Comparison of ENCODE assay signal across 14 cellular contexts in the genomic region with DNA sequence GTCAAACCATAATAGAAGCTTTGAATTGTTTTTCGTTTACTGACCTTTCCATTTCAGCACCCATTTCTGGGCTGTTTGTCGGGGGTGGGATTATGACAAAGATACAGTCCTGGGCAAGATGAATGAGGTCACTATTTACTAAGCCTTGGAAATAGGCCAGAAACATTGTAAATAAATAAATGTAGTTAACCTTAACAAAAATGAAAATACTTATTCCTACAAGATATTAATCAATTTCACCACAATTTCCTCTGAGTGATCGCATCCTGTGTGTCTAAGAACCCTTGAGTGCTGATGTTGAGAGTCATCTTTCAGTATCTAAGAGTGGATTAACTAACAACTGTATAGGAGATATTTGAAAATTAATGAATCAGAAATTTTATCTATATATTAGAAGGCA. TPM values are rescaled to one million over a fixed set of nuclear protein-coding genes. Genes with fewer than 3 reads are reported as not detected.
A peak's percentile ranks its signal among the peaks of the same experiment; 100 is the strongest.
DNase-seq lines count a peak whose midpoint lies in the region; ATAC-seq lines count a peak whose summit lies in the region.
"Had no signal": no experiment of that assay in that cellular context is flagged by ENCODE, and none has a peak within 500 bp of the region (broad histone marks: within the 10 kb centered on the region; RNA-seq: fewer than 3 reads in every experiment).

No MANE protein-coding gene starts in this region.

- peak overlapping the region; percentile 53 for H3K4me3 Mint-ChIP-seq in activated T-helper 2 cell treated with anti-CD3 and anti-CD28 coated beads, Interferon-gamma antibody, Interleukin-2, Interleukin-4, amounts not matched to agents 10 μg/mL and 5 μg/mL and 100 μg/mL, durations not matched to agents 14 hours and 24 hours and 36 hours (ENCODE audit: low read depth)
- peak overlapping the region in 9 of 10 donors; percentile 0 to 77 (median 49) for H3K4me3 Mint-ChIP-seq in naive thymus-derived CD4-positive, alpha-beta T cell
- H3K4me3 Mint-ChIP-seq: type B pancreatic cell had no signal

- H3K27me3 ChIP-seq in naive thymus-derived CD4-positive, alpha-beta T cell (ENCODE audit: control insufficient read depth in 2 of 2, insufficient read depth in 2 of 2, low read length in 2 of 2), result no peaks in the 10 kb centered on the region

- H3K27me3 Mint-ChIP-seq in activated T-helper 2 cell treated with anti-CD3 and anti-CD28 coated beads, Interferon-gamma antibody, Interleukin-2, Interleukin-4, amounts not matched to agents 10 μg/mL and 5 μg/mL and 100 μg/mL, durations not matched to agents 14 hours and 24 hours and 36 hours (ENCODE audit: low read depth), result no peaks in the 10 kb centered on the region
- no peaks in the 10 kb centered on the region for H3K27me3 Mint-ChIP-seq in naive thymus-derived CD4-positive, alpha-beta T cell
- H3K27me3 Mint-ChIP-seq: type B pancreatic cell had no signal

- DNase-seq in activated CD4-positive, CD25-positive, alpha-beta regulatory T cell treated with anti-CD3 and anti-CD28 coated beads, Interleukin-2, amount 50 U/mL, for 72 hours, result no peak
- peak; percentile 57 for DNase-seq in HCEC 1CT
- no peak for DNase-seq in activated T-helper 2 cell treated with anti-CD3 and anti-CD28 coated beads, Interferon-gamma antibody, Interleukin-2, Interleukin-4, amounts not matched to agents 10 μg/mL and 5 μg/mL and 100 μg/mL, durations not matched to agents 14 hours and 24 hours and 36 hours (ENCODE audit: low spot score)
- DNase-seq in naive thymus-derived CD4-positive, alpha-beta T cell, result no peak
- no peak for DNase-seq in NCI-H82 treated with DMSO at 0.1 percent for 48 hours (lab: John Stamatoyannopoulos, UW; ENCODE audit: unreplicated experiment)
- no peak for DNase-seq in NCI-H748 treated with DMSO at 0.1 percent for 48 hours (lab: John Stamatoyannopoulos, UW)
- DNase-seq: aorta, foreskin fibroblast, H7, midbrain, MV-4-11 had no signal

- peaks cover 86% of the 10 kb centered on the region for H3K36me3 Mint-ChIP-seq in activated T-helper 2 cell treated with anti-CD3 and anti-CD28 coated beads, Interferon-gamma antibody, Interleukin-2, Interleukin-4, amounts not matched to agents 10 μg/mL and 5 μg/mL and 100 μg/mL, durations not matched to agents 14 hours and 24 hours and 36 hours (ENCODE audit: low read depth)
- H3K36me3 Mint-ChIP-seq in naive thymus-derived CD4-positive, alpha-beta T cell, result peaks cover 5 to 60% (median 44%) of the 10 kb centered on the region in 5 donors
- H3K36me3 Mint-ChIP-seq: type B pancreatic cell had no signal

- intact Hi-C loops in activated T-helper 2 cell treated with anti-CD3 and anti-CD28 coated beads, Interferon-gamma antibody, Interleukin-2, Interleukin-4, amounts not matched to agents 10 μg/mL and 5 μg/mL and 100 μg/mL, durations not matched to agents 14 hours and 24 hours and 36 hours (cut with micrococcal nuclease), result loop anchor here (10.0 kb wide), 1 partner anchor 324 kb away; no protein-coding TSS in a partner anchor
- intact Hi-C loops in naive thymus-derived CD4-positive, alpha-beta T cell (cut with micrococcal nuclease), result no loop called here

- peaks cover 40 to 65% of the 10 kb centered on the region in 2 donors for H3K4me1 ChIP-seq in naive thymus-derived CD4-positive, alpha-beta T cell (ENCODE audit: control insufficient read depth in 2 of 2, insufficient read depth in 2 of 2, low read length in 2 of 2)

- H3K9me3 ChIP-seq in naive thymus-derived CD4-positive, alpha-beta T cell (ENCODE audit: control insufficient read depth in 2 of 3, low read length in 3 of 3), result no peaks in the 10 kb centered on the region

- CTCF ChIA-PET in naive thymus-derived CD4-positive, alpha-beta T cell (lab: Charles Lee), result interaction anchor here (0.6 to 1.4 kb wide), 2 partner anchors 11 to 32 kb away, joined by 3 read pairs; no protein-coding TSS in a partner anchor

- no peak overlapping the region for H3K4me3 ChIP-seq in naive thymus-derived CD4-positive, alpha-beta T cell (ENCODE audit: low read length)

- POLR2A ChIA-PET in naive thymus-derived CD4-positive, alpha-beta T cell (lab: Charles Lee), result interaction anchor here (0.8 kb wide), 1 partner anchor 9 kb away, joined by 3 read pairs; no protein-coding TSS in a partner anchor

- peak overlapping the region; percentile 5 for H3K27ac ChIP-seq in naive thymus-derived CD4-positive, alpha-beta T cell (ENCODE audit: low read depth, low read length)

- H3K36me3 ChIP-seq in naive thymus-derived CD4-positive, alpha-beta T cell (ENCODE audit: control insufficient read depth in 2 of 3, insufficient read depth in 3 of 3, low read length in 3 of 3), result peaks cover 0 to 14% (median 14%) of the 10 kb centered on the region in 3 experiments

- peak; percentile 32 to 57 for ATAC-seq in activated CD4-positive, CD25-positive, alpha-beta regulatory T cell treated with anti-CD3 and anti-CD28 coated beads, Interleukin-2, amount 50 U/mL, for 24 hours
- peak; percentile 47 for ATAC-seq in naive thymus-derived CD4-positive, alpha-beta T cell
- ATAC-seq in HG03460 (IDR thresholded peaks at IDR 0.05; ENCODE audit: unreplicated experiment), result no peak

- peaks cover 70% of the 10 kb centered on the region for H3K4me1 Mint-ChIP-seq in activated T-helper 2 cell treated with anti-CD3 and anti-CD28 coated beads, Interferon-gamma antibody, Interleukin-2, Interleukin-4, amounts not matched to agents 10 μg/mL and 5 μg/mL and 100 μg/mL, durations not matched to agents 14 hours and 24 hours and 36 hours (ENCODE audit: low read depth)
- H3K4me1 Mint-ChIP-seq in naive thymus-derived CD4-positive, alpha-beta T cell, result peaks cover 33 to 88% (median 75%) of the 10 kb centered on the region in 7 donors

- peaks cover 3% of the 10 kb centered on the region for H3K9me3 Mint-ChIP-seq in activated T-helper 2 cell treated with anti-CD3 and anti-CD28 coated beads, Interferon-gamma antibody, Interleukin-2, Interleukin-4, amounts not matched to agents 10 μg/mL and 5 μg/mL and 100 μg/mL, durations not matched to agents 14 hours and 24 hours and 36 hours
- H3K9me3 Mint-ChIP-seq in naive thymus-derived CD4-positive, alpha-beta T cell, result peaks cover 0 to 8% (median 0%) of the 10 kb centered on the region in 11 donors
- H3K9me3 Mint-ChIP-seq: type B pancreatic cell had no signal

- peak overlapping the region; percentile 88 for H3K27ac Mint-ChIP-seq in activated T-helper 2 cell treated with anti-CD3 and anti-CD28 coated beads, Interferon-gamma antibody, Interleukin-2, Interleukin-4, amounts not matched to agents 10 μg/mL and 5 μg/mL and 100 μg/mL, durations not matched to agents 14 hours and 24 hours and 36 hours
- H3K27ac Mint-ChIP-seq in naive thymus-derived CD4-positive, alpha-beta T cell, result peak overlapping the region in 7 of 9 donors; percentile 19 to 92 (median 79)
- H3K27ac Mint-ChIP-seq: type B pancreatic cell had no signal

RNA-seq across cellular contexts. Expression of gene ITGA4, which starts 14.0 kb away (rescaled TPM):
- total RNA-seq in activated T-helper 2 cell treated with anti-CD3 and anti-CD28 coated beads, Interferon-gamma antibody, Interleukin-2, Interleukin-4, amounts not matched to agents 10 μg/mL and 5 μg/mL and 100 μg/mL, durations not matched to agents 14 hours and 24 hours and 36 hours, result 96.5 and 106 TPM in 2 replicates
- total RNA-seq in naive thymus-derived CD4-positive, alpha-beta T cell, result 100 to 1,000 TPM; 135 to 212 (median 159) TPM
- 100 to 1,000 TPM in 1 of 2 donors, 10 to 100 TPM in 1; 66.9 to 121 TPM for polyA plus RNA-seq in naive thymus-derived CD4-positive, alpha-beta T cell
